In genomic region chr12:15584366-15585041, GRCh38 we compare ENCODE assay signal across 9 cellular contexts.
DNase-seq lines count a peak whose midpoint lies in the region; ATAC-seq and TF ChIP-seq lines count a peak whose summit lies in the region.
"Had no signal": no experiment of that assay in that cellular context is flagged by ENCODE, and none has a peak within 500 bp of the region (broad histone marks: within the 10 kb centered on the region; RNA-seq: fewer than 3 reads in every experiment).

No MANE protein-coding gene starts in this region.

- H3K9me3 ChIP-seq in Caco-2, result no peaks in the 10 kb centered on the region
- H3K9me3 ChIP-seq in right atrium auricular region, result no peaks in the 10 kb centered on the region

- H3K36me3 ChIP-seq in Caco-2 (ENCODE audit: control insufficient read depth, insufficient read depth, low read length) (no peaks in the 10 kb centered on the region), right atrium auricular region (no peaks in the 10 kb centered on the region)

- peaks cover 14% of the 10 kb centered on the region for H3K9me3 Mint-ChIP-seq in Caco-2 (ENCODE audit: unreplicated experiment)
- H3K9me3 Mint-ChIP-seq in activated CD4-positive, alpha-beta memory T cell treated with anti-CD3 and anti-CD28 coated beads for 36 hours, result no peaks in the 10 kb centered on the region
- H3K9me3 Mint-ChIP-seq: T-helper 1 cell treated with Interleukin-12 subunit alpha and Interleukin-12 subunit beta and Interleukin-4 antibody, amounts not matched to agents 30 μg/mL and 1 μg/mL, for 36 hours had no signal

- no peaks in the 10 kb centered on the region for H3K36me3 Mint-ChIP-seq in Caco-2 (ENCODE audit: insufficient read depth, unreplicated experiment)
- H3K36me3 Mint-ChIP-seq in activated CD4-positive, alpha-beta memory T cell treated with anti-CD3 and anti-CD28 coated beads for 36 hours, result peaks cover 3% of the 10 kb centered on the region

- CTCF ChIA-PET in Caco-2 (lab: Charles Lee), result interaction anchor here (0.5 to 1.3 kb wide), 11 partner anchors 10 to 1655 kb away, joined by 3 to 23 read pairs (median 4); partner anchors contain the start of gene EPS8
- CTCF ChIA-PET in activated CD4-positive, alpha-beta memory T cell treated with anti-CD3 and anti-CD28 coated beads for 36 hours (lab: Charles Lee), result interaction anchor here (0.6 to 11.2 kb wide), 55 partner anchors 9 to 363 kb away, joined by 3 to 478 read pairs (median 4); partner anchors contain the start of genes EPS8 and RERG

- intact Hi-C loops in Caco-2 (cut with micrococcal nuclease; ENCODE audit: unreplicated experiment), result loop anchor here (1.0 kb wide), 2 partner anchors 52 to 308 kb away; no protein-coding TSS in a partner anchor
- intact Hi-C loops in activated CD4-positive, alpha-beta memory T cell treated with anti-CD3 and anti-CD28 coated beads for 36 hours (cut with micrococcal nuclease), result loop anchor here (1.0 to 5.0 kb wide), 3 partner anchors 52 to 357 kb away; no protein-coding TSS in a partner anchor

- no TSS peak for BruUV-seq in Caco-2 (replicated peaks; lab: Mats Ljungman, UMichigan)

- no peak overlapping the region for H3K27ac ChIP-seq in right atrium auricular region

- ATAC-seq in GM18907 (IDR thresholded peaks at IDR 0.05; ENCODE audit: unreplicated experiment), result peak; percentile 63

- no peaks in the 10 kb centered on the region for H3K4me1 Mint-ChIP-seq in Caco-2 (ENCODE audit: low read depth, unreplicated experiment)
- peaks cover 6% of the 10 kb centered on the region for H3K4me1 Mint-ChIP-seq in activated CD4-positive, alpha-beta memory T cell treated with anti-CD3 and anti-CD28 coated beads for 36 hours (ENCODE audit: low read depth)

- POLR2A ChIA-PET in Caco-2 (lab: Charles Lee), result no interaction called here
- POLR2A ChIA-PET in activated CD4-positive, alpha-beta memory T cell treated with anti-CD3 and anti-CD28 coated beads for 36 hours (lab: Charles Lee), result interaction anchor here (0.8 kb wide), 1 partner anchor 21 kb away, joined by 3 read pairs; no protein-coding TSS in a partner anchor

- peaks cover 3% of the 10 kb centered on the region for H3K27me3 Mint-ChIP-seq in Caco-2 (ENCODE audit: insufficient read depth, unreplicated experiment)
- H3K27me3 Mint-ChIP-seq in activated CD4-positive, alpha-beta memory T cell treated with anti-CD3 and anti-CD28 coated beads for 36 hours, result no peaks in the 10 kb centered on the region

- TF ChIP-seq CTCF in Caco-2 (IDR thresholded peaks at IDR 0.05; ENCODE audit: insufficient read depth in 1 of 2, low read depth in 1 of 2, low read length in 1 of 2, severe bottlenecking in 1 of 2, unreplicated experiment in 1 of 2) (peak; percentile 48 to 49), right atrium auricular region (IDR thresholded peaks at IDR 0.05) (peak; percentile 35 to 74)

- H3K27me3 ChIP-seq in Caco-2 (replicated peaks; ENCODE audit: control insufficient read depth, insufficient read depth, low read length) (no peaks in the 10 kb centered on the region; the same call in 1 of the 2 replicates), right atrium auricular region (no peaks in the 10 kb centered on the region)

- H3K4me3 ChIP-seq in Caco-2 (ENCODE audit: low read depth, low read length), result no peak overlapping the region
- no peak overlapping the region for H3K4me3 ChIP-seq in right atrium auricular region

- no peak overlapping the region for H3K27ac Mint-ChIP-seq in Caco-2 (ENCODE audit: unreplicated experiment)
- H3K27ac Mint-ChIP-seq in activated CD4-positive, alpha-beta memory T cell treated with anti-CD3 and anti-CD28 coated beads for 36 hours, result no peak overlapping the region
- H3K27ac Mint-ChIP-seq: T-helper 1 cell treated with Interleukin-12 subunit alpha and Interleukin-12 subunit beta and Interleukin-4 antibody, amounts not matched to agents 30 μg/mL and 1 μg/mL, for 36 hours had no signal

- no peak overlapping the region for H3K4me3 Mint-ChIP-seq in Caco-2 (ENCODE audit: unreplicated experiment)
- H3K4me3 Mint-ChIP-seq in activated CD4-positive, alpha-beta memory T cell treated with anti-CD3 and anti-CD28 coated beads for 36 hours, result no peak overlapping the region
- H3K4me3 Mint-ChIP-seq: T-helper 1 cell treated with Interleukin-12 subunit alpha and Interleukin-12 subunit beta and Interleukin-4 antibody, amounts not matched to agents 30 μg/mL and 1 μg/mL, for 36 hours had no signal

- H3K4me1 ChIP-seq in Caco-2 (no peaks in the 10 kb centered on the region), right atrium auricular region (no peaks in the 10 kb centered on the region)

- DNase-seq in Caco-2 (peak in 1 of 2 experiments; percentile 20), NCI-H1105 treated with DMSO at 0.1 percent for 48 hours (lab: John Stamatoyannopoulos, UW) (peak; percentile 47), right atrium auricular region (ENCODE audit: low spot score) (no peak), smooth muscle cell of the brain vasculature (ENCODE audit: low read depth, low spot score) (peak; percentile 58), SHP77 treated with DMSO at 0.1 percent for 48 hours (lab: John Stamatoyannopoulos, UW) (no peak), KG1 (lab: John Stamatoyannopoulos, UW) (no peak)
- peak; percentile 18 for DNase-seq in activated CD4-positive, alpha-beta memory T cell treated with anti-CD3 and anti-CD28 coated beads for 36 hours

Comparison
In these comparisons a context has a peak if more than half of its experiments do, and no peak if none do; other contexts are left out.
1. DNase-seq: peak in NCI-H1105 treated with DMSO at 0.1 percent for 48 hours (single experiment), activated CD4-positive, alpha-beta memory T cell treated with anti-CD3 and anti-CD28 coated beads for 36 hours (single experiment) and smooth muscle cell of the brain vasculature (single experiment); none in right atrium auricular region (single experiment), SHP77 treated with DMSO at 0.1 percent for 48 hours (single experiment) and KG1 (single experiment).